Comparison of ENCODE assay signal across 26 cellular contexts in genomic region chr19:16455489-16455888, GRCh38. TPM values are rescaled to one million over a fixed set of nuclear protein-coding genes. Genes with fewer than 3 reads are reported as not detected.
A peak's percentile ranks its signal among the peaks of the same experiment; 100 is the strongest.
DNase-seq lines count a peak whose midpoint lies in the region; ATAC-seq and TF ChIP-seq lines count a peak whose summit lies in the region.
"Had no signal": no experiment of that assay in that cellular context is flagged by ENCODE, and none has a peak within 500 bp of the region (broad histone marks: within the 10 kb centered on the region; RNA-seq: fewer than 3 reads in every experiment).

No MANE protein-coding gene starts in this region.

- H3K4ac ChIP-seq in IMR-90 (ENCODE audit: low read depth, low read length), result no peak overlapping the region

- H3K27me3 ChIP-seq in IMR-90 (ENCODE audit: control insufficient read depth, insufficient read depth, low read length) (no peaks in the 10 kb centered on the region), right lobe of liver (no peaks in the 10 kb centered on the region)
- H3K27me3 ChIP-seq: esophagus muscularis mucosa, gastroesophageal sphincter, sigmoid colon had no signal

- H3K9me3 Mint-ChIP-seq in activated B cell treated with CpG ODN at 0.5 μM for 24 hours, result no peaks in the 10 kb centered on the region
- no peaks in the 10 kb centered on the region for H3K9me3 Mint-ChIP-seq in stimulated activated effector memory CD8-positive, alpha-beta T cell treated with anti-CD3 and anti-CD28 coated beads, Interleukin-12 subunit alpha, Interleukin-12 subunit beta, amount 100 ng/mL, for 72 hours
- H3K9me3 Mint-ChIP-seq in activated naive CD8-positive, alpha-beta T cell treated with anti-CD3 and anti-CD28 coated beads, Interleukin-2, amount 50 U/mL, for 24 hours, result no peaks in the 10 kb centered on the region
- H3K9me3 Mint-ChIP-seq: activated naive CD8-positive, alpha-beta T cell treated with anti-CD3 and anti-CD28 coated beads, Interleukin-2, amount 10 ng/mL, durations not matched to agents 7 days and 5 days; effector memory CD8-positive, alpha-beta T cell; HFFc6 had no signal

- no peak overlapping the region for H2BK15ac ChIP-seq in IMR-90 (ENCODE audit: low read depth, low read length)

- no peak overlapping the region for H2BK120ac ChIP-seq in IMR-90 (ENCODE audit: low read depth, low read length)

- no peak for ATAC-seq in IMR-90 (ENCODE audit: low read depth)
- ATAC-seq in activated B cell treated with CpG ODN at 0.5 μM for 24 hours (ENCODE audit: low read depth), result no peak
- ATAC-seq in right lobe of liver, result no peak
- ATAC-seq in stimulated activated effector memory CD8-positive, alpha-beta T cell treated with anti-CD3 and anti-CD28 coated beads, Interleukin-12 subunit alpha, Interleukin-12 subunit beta, amount 100 ng/mL, for 72 hours, result no peak
- no peak for ATAC-seq in activated naive CD8-positive, alpha-beta T cell treated with anti-CD3 and anti-CD28 coated beads, Interleukin-2, amount 50 U/mL, for 24 hours
- ATAC-seq: effector memory CD8-positive, alpha-beta T cell; gastroesophageal sphincter had no signal

- H4K8ac ChIP-seq in IMR-90 (ENCODE audit: low read depth in 2 of 2, low read length in 2 of 2), result no peak overlapping the region

- H3K4me3 Mint-ChIP-seq in activated B cell treated with CpG ODN at 0.5 μM for 24 hours, result no peak overlapping the region
- no peak overlapping the region for H3K4me3 Mint-ChIP-seq in stimulated activated effector memory CD8-positive, alpha-beta T cell treated with anti-CD3 and anti-CD28 coated beads, Interleukin-12 subunit alpha, Interleukin-12 subunit beta, amount 100 ng/mL, for 72 hours
- H3K4me3 Mint-ChIP-seq in activated naive CD8-positive, alpha-beta T cell treated with anti-CD3 and anti-CD28 coated beads, Interleukin-2, amount 50 U/mL, for 24 hours, result no peak overlapping the region
- H3K4me3 Mint-ChIP-seq: activated naive CD8-positive, alpha-beta T cell treated with anti-CD3 and anti-CD28 coated beads, Interleukin-2, amount 10 ng/mL, durations not matched to agents 7 days and 5 days; effector memory CD8-positive, alpha-beta T cell; HFFc6 had no signal

- no peak overlapping the region for H3K18ac ChIP-seq in IMR-90 (ENCODE audit: low read depth, low read length)

- no peak overlapping the region for H3K56ac ChIP-seq in IMR-90 (ENCODE audit: extremely low read depth, insufficient read depth, low read length)

- peaks cover 67% of the 10 kb centered on the region for H4K20me1 ChIP-seq in IMR-90 (ENCODE audit: insufficient read depth, low read length)

- peaks cover 23% of the 10 kb centered on the region for H3K4me1 ChIP-seq in IMR-90 (ENCODE audit: control insufficient read depth, insufficient read depth, low read length)
- H3K4me1 ChIP-seq in right lobe of liver, result peaks cover 0 to 29% (median 12%) of the 10 kb centered on the region in 4 donors

- H3K27me3 Mint-ChIP-seq in activated B cell treated with CpG ODN at 0.5 μM for 24 hours, result no peaks in the 10 kb centered on the region
- H3K27me3 Mint-ChIP-seq in activated naive CD8-positive, alpha-beta T cell treated with anti-CD3 and anti-CD28 coated beads, Interleukin-2, amount 50 U/mL, for 24 hours, result no peaks in the 10 kb centered on the region
- H3K27me3 Mint-ChIP-seq: activated naive CD8-positive, alpha-beta T cell treated with anti-CD3 and anti-CD28 coated beads, Interleukin-2, amount 10 ng/mL, durations not matched to agents 7 days and 5 days; effector memory CD8-positive, alpha-beta T cell had no signal

- peaks cover 32% of the 10 kb centered on the region for H3K9me1 ChIP-seq in IMR-90 (ENCODE audit: insufficient read depth, low read length)

- BruUV-seq in IMR-90 (replicated peaks; lab: Mats Ljungman, UMichigan), result no TSS peak

- no peak overlapping the region for H2BK5ac ChIP-seq in IMR-90 (ENCODE audit: low read depth, low read length, poor library complexity, severe bottlenecking)

- peak overlapping the region; percentile 81 for H2AK9ac ChIP-seq in IMR-90 (replicated peaks; ENCODE audit: low read depth, low read length, poor library complexity)

- H4K5ac ChIP-seq in IMR-90 (ENCODE audit: low read depth, low read length), result no peak overlapping the region

- peaks cover 50 to 81% of the 10 kb centered on the region in 2 experiments for H3K79me1 ChIP-seq in IMR-90 (ENCODE audit: low read depth in 1 of 2, low read length in 2 of 2)

- in situ Hi-C loops in IMR-90 (cut with MboI; ENCODE audit: low sequenced_read_pairs), result no loop called here

- H3K4me3 ChIP-seq in IMR-90 (ENCODE audit: insufficient read depth, low read depth, low read length), result no peak overlapping the region
- H3K4me3 ChIP-seq in right lobe of liver, result no peak overlapping the region
- H3K4me3 ChIP-seq: esophagus muscularis mucosa, gastroesophageal sphincter, PC-9, sigmoid colon had no signal

- WGBS in IMR-90 (ENCODE audit: extremely low coverage in 2 of 2, insufficient read length in 1 of 2), 2 experiments, result 85% methylated on average over 2 of the region's 5 CpGs; no CpG with 5 or more reads in 1 of the 2 experiments
- WGBS in right lobe of liver (ENCODE audit: insufficient coverage, low coverage, low lambda C conversion rate, missing lambda C conversion rate), result 82% methylated on average over 4 of the region's 5 CpGs

- no peak overlapping the region for H2BK20ac ChIP-seq in IMR-90 (ENCODE audit: low read depth, low read length)

- POLR2A ChIA-PET in IMR-90 (lab: Charles Lee; ENCODE audit: unreplicated experiment) (no interaction called here), activated B cell treated with CpG ODN at 0.5 μM for 24 hours (lab: Charles Lee) (interaction anchor here (0.5 kb wide), 1 partner anchor 126 kb away, joined by 3 read pairs; no protein-coding TSS in a partner anchor)

- intact Hi-C loops in IMR-90 (cut with micrococcal nuclease) (no loop called here), activated B cell treated with CpG ODN at 0.5 μM for 24 hours (cut with micrococcal nuclease) (no loop called here), right lobe of liver (cut with DNase I) (no loop called here)

- H3K14ac ChIP-seq in IMR-90 (replicated peaks; ENCODE audit: low read depth, low read length), result no peak overlapping the region

- H4K91ac ChIP-seq in IMR-90 (ENCODE audit: insufficient read depth, low read depth, low read length), result no peak overlapping the region

- H3K27ac Mint-ChIP-seq in activated B cell treated with CpG ODN at 0.5 μM for 24 hours, result peak overlapping the region; percentile 31
- peak overlapping the region; percentile 55 for H3K27ac Mint-ChIP-seq in stimulated activated effector memory CD8-positive, alpha-beta T cell treated with anti-CD3 and anti-CD28 coated beads, Interleukin-12 subunit alpha, Interleukin-12 subunit beta, amount 100 ng/mL, for 72 hours
- no peak overlapping the region for H3K27ac Mint-ChIP-seq in activated naive CD8-positive, alpha-beta T cell treated with anti-CD3 and anti-CD28 coated beads, Interleukin-2, amount 50 U/mL, for 24 hours
- H3K27ac Mint-ChIP-seq: activated naive CD8-positive, alpha-beta T cell treated with anti-CD3 and anti-CD28 coated beads, Interleukin-2, amount 10 ng/mL, durations not matched to agents 7 days and 5 days; HFFc6 had no signal

- H3K36me3 ChIP-seq in IMR-90 (ENCODE audit: control insufficient read depth, insufficient read depth, low read length), result no peaks in the 10 kb centered on the region
- H3K36me3 ChIP-seq in right lobe of liver, result no peaks in the 10 kb centered on the region
- H3K36me3 ChIP-seq: esophagus muscularis mucosa, gastroesophageal sphincter, sigmoid colon had no signal

- H3K27ac ChIP-seq in IMR-90 (ENCODE audit: insufficient read depth, low read length), result no peak overlapping the region
- H3K27ac ChIP-seq in right lobe of liver, result peak overlapping the region in 2 of 3 donors; percentile 6 to 49
- H3K27ac ChIP-seq: esophagus muscularis mucosa, PC-9, sigmoid colon had no signal

- H3K9me3 ChIP-seq in IMR-90 (ENCODE audit: control insufficient read depth, insufficient read depth, low read length) (no peaks in the 10 kb centered on the region), right lobe of liver (no peaks in the 10 kb centered on the region)
- H3K9me3 ChIP-seq: esophagus muscularis mucosa, gastroesophageal sphincter, sigmoid colon had no signal

- no peak overlapping the region for H3K23ac ChIP-seq in IMR-90 (ENCODE audit: low read depth, low read length)

- TF ChIP-seq RAD21 in IMR-90 (IDR thresholded peaks at IDR 0.05; ENCODE audit: low read length), result no peak

- dilution Hi-C loops in IMR-90 (cut with HindIII; ENCODE audit: low sequenced_read_pairs, unreplicated experiment), result no loop called here

- DNase-seq in IMR-90 (no peak), activated B cell treated with CpG ODN at 0.5 μM for 24 hours (no peak), right lobe of liver (no peak), dedifferentiated amniotic fluid mesenchymal stem cell (ENCODE audit: extremely low spot score) (no peak), HCEC 1CT (no peak)
- no peak for DNase-seq in stimulated activated effector memory CD8-positive, alpha-beta T cell treated with anti-CD3 and anti-CD28 coated beads, Interleukin-12 subunit alpha, Interleukin-12 subunit beta, amount 100 ng/mL, for 72 hours (ENCODE audit: low spot score in 2 of 2)
- no peak for DNase-seq in activated naive CD8-positive, alpha-beta T cell treated with anti-CD3 and anti-CD28 coated beads, Interleukin-2, amount 50 U/mL, for 24 hours
- DNase-seq: activated CD4-positive, alpha-beta T cell treated with anti-CD3 and anti-CD28 coated beads for 48 hours; activated naive CD8-positive, alpha-beta T cell treated with anti-CD3 and anti-CD28 coated beads, Interleukin-2, amount 10 ng/mL, durations not matched to agents 7 days and 5 days; DMS79 treated with DMSO at 0.1 percent for 48 hours; effector memory CD8-positive, alpha-beta T cell; HFFc6; kidney glomerular epithelial cell; mammary epithelial cell; NCI-H187; NCI-H2227 treated with DMSO at 0.1 percent for 48 hours; PC-9; SIG-M5; sigmoid colon; stimulated activated CD4-positive, alpha-beta T cell treated with anti-CD3 and anti-CD28 coated beads, Interleukin-15, amount 100 ng/mL, for 24 hours; substantia nigra had no signal

- no peak overlapping the region for H2AFZ ChIP-seq in IMR-90 (replicated peaks; ENCODE audit: low read length, poor library complexity)
- H2AFZ ChIP-seq: PC-9 had no signal

- no peak for TF ChIP-seq CTCF in IMR-90 (conservative IDR thresholded peaks at IDR 0.05; ENCODE audit: low read depth, low read length)
- TF ChIP-seq CTCF in activated B cell treated with CpG ODN at 0.5 μM for 24 hours (IDR thresholded peaks at IDR 0.05), result no peak
- no peak for TF ChIP-seq CTCF in right lobe of liver (IDR thresholded peaks at IDR 0.05)

- H2AK5ac ChIP-seq in IMR-90 (ENCODE audit: low read depth, low read length), result peak overlapping the region; percentile 11

- no peak overlapping the region for H3K9ac ChIP-seq in IMR-90 (ENCODE audit: low read depth, low read length)

- H3K4me2 ChIP-seq in IMR-90 (ENCODE audit: low read depth, low read length), result no peak overlapping the region
- H3K4me2 ChIP-seq: PC-9 had no signal

- CTCF ChIA-PET in IMR-90 (lab: Yijun Ruan, JAX), result no interaction called here
- CTCF ChIA-PET in activated B cell treated with CpG ODN at 0.5 μM for 24 hours (lab: Charles Lee), result interaction anchor here (1.0 kb wide), 1 partner anchor 39 kb away, joined by 3 read pairs; no protein-coding TSS in a partner anchor

- TF ChIP-seq POLR2A in IMR-90 (IDR thresholded peaks at IDR 0.05; ENCODE audit: low read depth, low read length) (no peak), right lobe of liver (IDR thresholded peaks at IDR 0.05) (no peak)

- H3K36me3 Mint-ChIP-seq in activated B cell treated with CpG ODN at 0.5 μM for 24 hours (ENCODE audit: low read depth), result peaks cover 4% of the 10 kb centered on the region
- H3K36me3 Mint-ChIP-seq in stimulated activated effector memory CD8-positive, alpha-beta T cell treated with anti-CD3 and anti-CD28 coated beads, Interleukin-12 subunit alpha, Interleukin-12 subunit beta, amount 100 ng/mL, for 72 hours, result peaks cover 10% of the 10 kb centered on the region
- peaks cover 4% of the 10 kb centered on the region for H3K36me3 Mint-ChIP-seq in activated naive CD8-positive, alpha-beta T cell treated with anti-CD3 and anti-CD28 coated beads, Interleukin-2, amount 50 U/mL, for 24 hours (ENCODE audit: low read depth)

- peaks cover 66% of the 10 kb centered on the region for H3K4me1 Mint-ChIP-seq in activated B cell treated with CpG ODN at 0.5 μM for 24 hours
- peaks cover 59% of the 10 kb centered on the region for H3K4me1 Mint-ChIP-seq in stimulated activated effector memory CD8-positive, alpha-beta T cell treated with anti-CD3 and anti-CD28 coated beads, Interleukin-12 subunit alpha, Interleukin-12 subunit beta, amount 100 ng/mL, for 72 hours
- peaks cover 50% of the 10 kb centered on the region for H3K4me1 Mint-ChIP-seq in activated naive CD8-positive, alpha-beta T cell treated with anti-CD3 and anti-CD28 coated beads, Interleukin-2, amount 50 U/mL, for 24 hours

RNA-seq across cellular contexts. Expression of gene EPS15L1, which starts 16.3 kb away (rescaled TPM):
- total RNA-seq in IMR-90 (2012; rRNA removed), result 7.5 and 9.2 TPM in 2 replicates
- polyA plus RNA-seq in IMR-90 (2012; rRNA removed), result 21.7 and 22.1 TPM in 2 replicates
- polyA plus RNA-seq in IMR-90 (2012; cell fraction: cytosol; rRNA removed), result 13.0 and 16.4 TPM in 2 replicates
- 24.6 and 32.5 TPM in 2 replicates for polyA plus RNA-seq in IMR-90 (2012; cell fraction: nucleus; rRNA removed; ENCODE audit: low replicate concordance)
- 81.0 and 86.3 TPM in 2 replicates for total RNA-seq in activated B cell treated with CpG ODN at 0.5 μM for 24 hours
- total RNA-seq in right lobe of liver, result 10 to 100 TPM in 4 of 6 experiments, 1 to 10 TPM in 2; 6.3 to 22.5 (median 13.8) TPM

RNA-seq across cellular contexts. Expression of gene CALR3, which starts 40.5 kb away (rescaled TPM):
- total RNA-seq in IMR-90 (2012; rRNA removed), result not detected in 2 replicates
- polyA plus RNA-seq in IMR-90 (2012; rRNA removed), result not detected in 2 replicates
- polyA plus RNA-seq in IMR-90 (2012; cell fraction: cytosol; rRNA removed), result not detected in 2 replicates
- 0.06 TPM in 1 of 2 replicates, not detected in the other for polyA plus RNA-seq in IMR-90 (2012; cell fraction: nucleus; rRNA removed; ENCODE audit: low replicate concordance)
- total RNA-seq in activated B cell treated with CpG ODN at 0.5 μM for 24 hours, result not detected in 2 replicates
- total RNA-seq in right lobe of liver, result not detected
- total RNA-seq: activated naive CD8-positive, alpha-beta T cell treated with anti-CD3 and anti-CD28 coated beads, Interleukin-2, amount 10 ng/mL, durations not matched to agents 7 days and 5 days; esophagus muscularis mucosa; gastroesophageal sphincter; HFFc6; HT1080; LHCN-M2; mammary epithelial cell; osteoblast; PC-9; sigmoid colon had no signal
- polyA plus RNA-seq: mammary epithelial cell, sigmoid colon had no signal

RNA-seq across cellular contexts. Expression of gene C19orf44, which starts 40.7 kb away (rescaled TPM):
- total RNA-seq in IMR-90 (2012; rRNA removed) (1.4 and 1.7 TPM in 2 replicates), activated B cell treated with CpG ODN at 0.5 μM for 24 hours (5.9 and 7.1 TPM in 2 replicates), right lobe of liver (1 to 10 TPM; 1.8 to 4.3 (median 2.5) TPM)
- polyA plus RNA-seq in IMR-90 (2012; rRNA removed), result 3.8 and 4.1 TPM in 2 replicates
- 1.8 and 3.0 TPM in 2 replicates for polyA plus RNA-seq in IMR-90 (2012; cell fraction: cytosol; rRNA removed)
- 8.5 and 9.5 TPM in 2 replicates for polyA plus RNA-seq in IMR-90 (2012; cell fraction: nucleus; rRNA removed; ENCODE audit: low replicate concordance)
